1 cellular context compared by ENCODE assay signal in the genomic region with DNA sequence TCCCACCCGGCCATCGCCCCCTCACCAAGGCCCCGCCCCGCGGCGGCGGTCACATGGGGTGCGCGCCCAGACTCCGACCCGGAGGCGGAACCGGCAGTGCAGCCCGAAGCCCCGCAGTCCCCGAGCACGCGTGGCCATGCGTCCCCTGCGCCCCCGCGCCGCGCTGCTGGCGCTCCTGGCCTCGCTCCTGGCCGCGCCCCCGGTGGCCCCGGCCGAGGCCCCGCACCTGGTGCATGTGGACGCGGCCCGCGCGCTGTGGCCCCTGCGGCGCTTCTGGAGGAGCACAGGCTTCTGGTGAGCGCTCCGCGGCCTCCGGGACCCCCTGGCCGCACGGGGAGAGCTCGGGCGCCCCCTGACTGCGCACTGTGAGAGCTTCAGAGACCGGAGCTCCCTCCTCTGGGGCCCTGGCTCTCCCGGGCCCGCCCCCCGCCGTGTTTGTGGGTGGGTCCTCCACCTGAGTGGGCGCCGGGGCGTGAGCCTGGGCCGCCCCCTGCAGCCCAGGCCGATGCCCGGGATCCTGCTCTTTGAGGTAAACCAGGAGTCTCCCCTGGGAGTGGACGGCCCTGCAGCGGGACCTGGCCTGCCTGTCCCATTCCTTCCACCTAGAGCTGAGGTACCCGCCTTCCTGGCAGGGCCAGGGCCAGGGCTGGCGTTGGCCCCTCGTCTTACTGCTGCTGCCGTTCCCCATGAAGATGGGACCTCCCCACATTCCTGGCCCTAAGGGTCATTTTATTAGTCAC.
TF ChIP-seq lines count a peak whose summit lies in the region.

IDUA (plus strand) TSS at position 96 of the 740 bp plus-strand sequence; CDS start at position 137, 41 bp downstream.

TF ChIP-seq in HepG2, 621 proteins besides CTCF, POLR2A, EP300 and RAD21 (continued from another document and continues in another):
- TF ChIP-seq, protein P1, sequence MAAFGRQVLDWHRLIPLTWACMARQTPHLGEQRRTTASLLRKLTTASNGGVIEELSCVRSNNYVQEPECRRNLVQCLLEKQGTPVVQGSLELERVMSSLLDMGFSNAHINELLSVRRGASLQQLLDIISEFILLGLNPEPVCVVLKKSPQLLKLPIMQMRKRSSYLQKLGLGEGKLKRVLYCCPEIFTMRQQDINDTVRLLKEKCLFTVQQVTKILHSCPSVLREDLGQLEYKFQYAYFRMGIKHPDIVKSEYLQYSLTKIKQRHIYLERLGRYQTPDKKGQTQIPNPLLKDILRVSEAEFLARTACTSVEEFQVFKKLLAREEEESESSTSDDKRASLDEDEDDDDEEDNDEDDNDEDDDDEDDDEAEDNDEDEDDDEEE (CRISPR knock-in tag; IDR thresholded peaks at IDR 0.05) = no peak
- TF ChIP-seq ZNF24 (IDR thresholded peaks at IDR 0.05) (no peak), MAX (IDR thresholded peaks at IDR 0.05) (no peak), SOX5 (CRISPR knock-in tag; IDR thresholded peaks at IDR 0.05; ENCODE audit: borderline replicate concordance) (0 out of 2 replicates have a peak, but pooled peaks have one; percentile 22), MXD4 (CRISPR knock-in tag; IDR thresholded peaks at IDR 0.05) (0 out of 2 replicates have a peak, but pooled peaks have one; percentile 40), ELF3 (CRISPR knock-in tag; IDR thresholded peaks at IDR 0.05) (no peak), ZNF776 (CRISPR knock-in tag; IDR thresholded peaks at IDR 0.05) (peak; percentile 39; the same call in 1 of the 2 replicates), U2AF2 (IDR thresholded peaks at IDR 0.05; ENCODE audit: low read depth, low read length) (no peak), TEAD3 (CRISPR knock-in tag; optimal IDR thresholded peaks at IDR 0.05; ENCODE audit: borderline replicate concordance) (no peak), HHEX (CRISPR knock-in tag; IDR thresholded peaks at IDR 0.05) (no peak), SOX13 (IDR thresholded peaks at IDR 0.05) (no peak), SOX13 (CRISPR knock-in tag; conservative IDR thresholded peaks at IDR 0.05 in 1 of 2, IDR thresholded peaks at IDR 0.05 in 1 of 2) (no peak; a peak in 1 of 4 replicates), HNF4A (CRISPR knock-in tag; IDR thresholded peaks at IDR 0.05) (0 out of 2 replicates have a peak, but pooled peaks have one; percentile 6), GATAD2A (CRISPR knock-in tag; IDR thresholded peaks at IDR 0.05) (no peak; the same call in 1 of the 2 replicates), GLI4 (CRISPR knock-in tag; IDR thresholded peaks at IDR 0.05; ENCODE audit: borderline replicate concordance) (no peak), NR2F6 (IDR thresholded peaks at IDR 0.05) (no peak), NR2F6 (CRISPR knock-in tag; IDR thresholded peaks at IDR 0.05) (no peak), PAX8 (CRISPR knock-in tag; IDR thresholded peaks at IDR 0.05; ENCODE audit: borderline replicate concordance) (peak; percentile 50; the same call in 1 of the 2 replicates), KAT8 (CRISPR knock-in tag; IDR thresholded peaks at IDR 0.05) (0 out of 2 replicates have a peak, but pooled peaks have one; percentile 37), MZF1 (CRISPR knock-in tag; IDR thresholded peaks at IDR 0.05; ENCODE audit: borderline replicate concordance) (no peak), MED8 (CRISPR knock-in tag; IDR thresholded peaks at IDR 0.05; ENCODE audit: insufficient replicate concordance) (peak; percentile 24), ZNF850 (CRISPR knock-in tag; conservative IDR thresholded peaks at IDR 0.05) (no peak), TEAD2 (CRISPR knock-in tag; IDR thresholded peaks at IDR 0.05) (no peak), KDM1A (CRISPR knock-in tag; IDR thresholded peaks at IDR 0.05) (no peak), PHB2 (IDR thresholded peaks at IDR 0.05; ENCODE audit: partially characterized antibody) (no peak), TFE3 (CRISPR knock-in tag; IDR thresholded peaks at IDR 0.05) (no peak), ZNF652 (CRISPR knock-in tag; IDR thresholded peaks at IDR 0.05; ENCODE audit: borderline replicate concordance, low read depth) (no peak), PAF1 (CRISPR knock-in tag; IDR thresholded peaks at IDR 0.05) (peak; percentile 37; the same call in 1 of the 2 replicates), ZFP91 (CRISPR knock-in tag; IDR thresholded peaks at IDR 0.05; ENCODE audit: borderline replicate concordance) (peak; percentile 73; the same call in 1 of the 2 replicates), ZNF333 (CRISPR knock-in tag; IDR thresholded peaks at IDR 0.05; ENCODE audit: borderline replicate concordance) (peak; percentile 49; the same call in 1 of the 2 replicates), ZNF317 (CRISPR knock-in tag; IDR thresholded peaks at IDR 0.05) (no peak), TBX3 (IDR thresholded peaks at IDR 0.05; ENCODE audit: borderline replicate concordance) (no peak), AKAP8 (CRISPR knock-in tag; IDR thresholded peaks at IDR 0.05) (peak; percentile 98; the same call in 1 of the 2 replicates), ZNF644 (CRISPR knock-in tag; IDR thresholded peaks at IDR 0.05; ENCODE audit: low read depth) (no peak), ZBTB7A (CRISPR knock-in tag; IDR thresholded peaks at IDR 0.05) (0 out of 2 replicates have a peak, but pooled peaks have one; percentile 17)
- TF ChIP-seq, protein P2, sequence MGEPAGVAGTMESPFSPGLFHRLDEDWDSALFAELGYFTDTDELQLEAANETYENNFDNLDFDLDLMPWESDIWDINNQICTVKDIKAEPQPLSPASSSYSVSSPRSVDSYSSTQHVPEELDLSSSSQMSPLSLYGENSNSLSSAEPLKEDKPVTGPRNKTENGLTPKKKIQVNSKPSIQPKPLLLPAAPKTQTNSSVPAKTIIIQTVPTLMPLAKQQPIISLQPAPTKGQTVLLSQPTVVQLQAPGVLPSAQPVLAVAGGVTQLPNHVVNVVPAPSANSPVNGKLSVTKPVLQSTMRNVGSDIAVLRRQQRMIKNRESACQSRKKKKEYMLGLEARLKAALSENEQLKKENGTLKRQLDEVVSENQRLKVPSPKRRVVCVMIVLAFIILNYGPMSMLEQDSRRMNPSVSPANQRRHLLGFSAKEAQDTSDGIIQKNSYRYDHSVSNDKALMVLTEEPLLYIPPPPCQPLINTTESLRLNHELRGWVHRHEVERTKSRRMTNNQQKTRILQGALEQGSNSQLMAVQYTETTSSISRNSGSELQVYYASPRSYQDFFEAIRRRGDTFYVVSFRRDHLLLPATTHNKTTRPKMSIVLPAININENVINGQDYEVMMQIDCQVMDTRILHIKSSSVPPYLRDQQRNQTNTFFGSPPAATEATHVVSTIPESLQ (CRISPR knock-in tag; conservative IDR thresholded peaks at IDR 0.05) = no peak
- TF ChIP-seq, protein P3, sequence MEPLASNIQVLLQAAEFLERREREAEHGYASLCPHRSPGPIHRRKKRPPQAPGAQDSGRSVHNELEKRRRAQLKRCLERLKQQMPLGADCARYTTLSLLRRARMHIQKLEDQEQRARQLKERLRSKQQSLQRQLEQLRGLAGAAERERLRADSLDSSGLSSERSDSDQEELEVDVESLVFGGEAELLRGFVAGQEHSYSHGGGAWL (CRISPR knock-in tag; IDR thresholded peaks at IDR 0.05) = no peak; the same call in 1 of the 2 replicates
- TF ChIP-seq, protein P4, sequence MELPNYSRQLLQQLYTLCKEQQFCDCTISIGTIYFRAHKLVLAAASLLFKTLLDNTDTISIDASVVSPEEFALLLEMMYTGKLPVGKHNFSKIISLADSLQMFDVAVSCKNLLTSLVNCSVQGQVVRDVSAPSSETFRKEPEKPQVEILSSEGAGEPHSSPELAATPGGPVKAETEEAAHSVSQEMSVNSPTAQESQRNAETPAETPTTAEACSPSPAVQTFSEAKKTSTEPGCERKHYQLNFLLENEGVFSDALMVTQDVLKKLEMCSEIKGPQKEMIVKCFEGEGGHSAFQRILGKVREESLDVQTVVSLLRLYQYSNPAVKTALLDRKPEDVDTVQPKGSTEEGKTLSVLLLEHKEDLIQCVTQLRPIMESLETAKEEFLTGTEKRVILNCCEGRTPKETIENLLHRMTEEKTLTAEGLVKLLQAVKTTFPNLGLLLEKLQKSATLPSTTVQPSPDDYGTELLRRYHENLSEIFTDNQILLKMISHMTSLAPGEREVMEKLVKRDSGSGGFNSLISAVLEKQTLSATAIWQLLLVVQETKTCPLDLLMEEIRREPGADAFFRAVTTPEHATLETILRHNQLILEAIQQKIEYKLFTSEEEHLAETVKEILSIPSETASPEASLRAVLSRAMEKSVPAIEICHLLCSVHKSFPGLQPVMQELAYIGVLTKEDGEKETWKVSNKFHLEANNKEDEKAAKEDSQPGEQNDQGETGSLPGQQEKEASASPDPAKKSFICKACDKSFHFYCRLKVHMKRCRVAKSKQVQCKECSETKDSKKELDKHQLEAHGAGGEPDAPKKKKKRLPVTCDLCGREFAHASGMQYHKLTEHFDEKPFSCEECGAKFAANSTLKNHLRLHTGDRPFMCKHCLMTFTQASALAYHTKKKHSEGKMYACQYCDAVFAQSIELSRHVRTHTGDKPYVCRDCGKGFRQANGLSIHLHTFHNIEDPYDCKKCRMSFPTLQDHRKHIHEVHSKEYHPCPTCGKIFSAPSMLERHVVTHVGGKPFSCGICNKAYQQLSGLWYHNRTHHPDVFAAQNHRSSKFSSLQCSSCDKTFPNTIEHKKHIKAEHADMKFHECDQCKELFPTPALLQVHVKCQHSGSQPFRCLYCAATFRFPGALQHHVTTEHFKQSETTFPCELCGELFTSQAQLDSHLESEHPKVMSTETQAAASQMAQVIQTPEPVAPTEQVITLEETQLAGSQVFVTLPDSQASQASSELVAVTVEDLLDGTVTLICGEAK (IDR thresholded peaks at IDR 0.05) = no peak
- TF ChIP-seq, protein P4 (CRISPR knock-in tag; IDR thresholded peaks at IDR 0.05) = no peak; the same call in 1 of the 2 replicates
- TF ChIP-seq, protein P5, sequence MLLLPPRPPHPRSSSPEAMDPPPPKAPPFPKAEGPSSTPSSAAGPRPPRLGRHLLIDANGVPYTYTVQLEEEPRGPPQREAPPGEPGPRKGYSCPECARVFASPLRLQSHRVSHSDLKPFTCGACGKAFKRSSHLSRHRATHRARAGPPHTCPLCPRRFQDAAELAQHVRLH (CRISPR knock-in tag; IDR thresholded peaks at IDR 0.05; ENCODE audit: borderline replicate concordance, low read depth) = 0 out of 2 replicates have a peak, but pooled peaks have one; percentile 15
- TF ChIP-seq, protein P6, sequence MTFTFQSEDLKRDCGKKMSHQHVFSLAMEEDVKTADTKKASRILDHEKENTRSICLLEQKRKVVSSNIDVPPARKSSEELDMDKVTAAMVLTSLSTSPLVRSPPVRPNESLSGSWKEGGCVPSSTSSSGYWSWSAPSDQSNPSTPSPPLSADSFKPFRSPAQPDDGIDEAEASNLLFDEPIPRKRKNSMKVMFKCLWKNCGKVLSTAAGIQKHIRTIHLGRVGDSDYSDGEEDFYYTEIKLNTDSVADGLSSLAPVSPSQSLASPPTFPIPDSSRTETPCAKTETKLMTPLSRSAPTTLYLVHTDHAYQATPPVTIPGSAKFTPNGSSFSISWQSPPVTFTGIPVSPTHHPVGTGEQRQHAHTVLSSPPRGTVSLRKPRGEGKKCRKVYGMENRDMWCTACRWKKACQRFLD (CRISPR knock-in tag; IDR thresholded peaks at IDR 0.05; ENCODE audit: borderline replicate concordance) = 0 out of 2 replicates have a peak, but pooled peaks have one; percentile 54
